In genomic region chr7:39001595-39001994, GRCh38 we compare ENCODE assay signal across 25 cellular contexts. TPM values are rescaled to one million over a fixed set of nuclear protein-coding genes. Genes with fewer than 3 reads are reported as not detected.
"Had no signal": no experiment of that assay in that cellular context is flagged by ENCODE, and none has a peak within 500 bp of the region (broad histone marks: within the 10 kb centered on the region; RNA-seq: fewer than 3 reads in every experiment).

No MANE protein-coding gene starts in this region.

- DNase-seq: KBM-7, MV-4-11, NCI-H1048, NCI-H1105, NCI-H1417, NCI-H1436 treated with DMSO at 0.1 percent for 48 hours, NCI-H1694, NCI-H187 treated with DMSO at 0.1 percent for 48 hours, NCI-H2029 treated with DMSO at 0.1 percent for 48 hours, NCI-H2171 treated with DMSO at 0.1 percent for 48 hours, NCI-H2227 treated with DMSO at 0.1 percent for 48 hours, NCI-H524, NCI-H526 treated with DMSO at 0.1 percent for 48 hours, NCI-H748 treated with DMSO at 0.1 percent for 48 hours, Right ventricle myocardium superior, RPMI8226, SIG-M5, T-cell had no signal

- H3K4me3 Mint-ChIP-seq: IgD-negative memory B cell, T-cell had no signal

- H3K27me3 ChIP-seq: SJSA1 had no signal

- ATAC-seq: T-cell had no signal

- H3K27ac Mint-ChIP-seq: IgD-negative memory B cell, T-cell had no signal

- H3K9me3 Mint-ChIP-seq: T-cell had no signal

- H3K4me1 Mint-ChIP-seq: IgD-negative memory B cell, T-cell had no signal

- H3K36me3 Mint-ChIP-seq: IgD-negative memory B cell, T-cell had no signal

- H3K27ac ChIP-seq: SJSA1, SK-N-MC had no signal

- FAIRE-seq: RCC 7860 had no signal

- H3K4me3 ChIP-seq: SJSA1, SK-N-MC had no signal

- H3K9me3 ChIP-seq: SJSA1 had no signal

- H3K4me1 ChIP-seq: SJSA1 had no signal

- H3K27me3 Mint-ChIP-seq: T-cell had no signal

- H3K36me3 ChIP-seq: SJSA1 had no signal

RNA-seq across cellular contexts. Expression of gene POU6F2, which starts 23.9 kb away (rescaled TPM):
- total RNA-seq: HT-29, LHCN-M2, NCI-H460, Right ventricle myocardium superior, SJSA1, T-cell had no signal
- polyA plus RNA-seq: IgD-negative memory B cell had no signal
